28 cellular contexts compared by ENCODE assay signal in genomic region chr1:11746795-11747487, GRCh38. TPM values are rescaled to one million over a fixed set of nuclear protein-coding genes. Genes with fewer than 3 reads are reported as not detected.
DNase-seq lines count a peak whose midpoint lies in the region; ATAC-seq and TF ChIP-seq lines count a peak whose summit lies in the region.
"Had no signal": no experiment of that assay in that cellular context is flagged by ENCODE, and none has a peak within 500 bp of the region (broad histone marks: within the 10 kb centered on the region; RNA-seq: fewer than 3 reads in every experiment).

No MANE protein-coding gene starts in this region.

- H3K4me3 ChIP-seq in stomach: no peak overlapping the region
- H3K4me3 ChIP-seq: psoas muscle, transverse colon had no signal

- no peak overlapping the region for H3K4me3 Mint-ChIP-seq in central memory CD8-positive, alpha-beta T cell
- H3K4me3 Mint-ChIP-seq in stimulated activated naive B cell treated with anti-CD40 and anti-IgM and Interleukin-4, amounts not matched to agents 10 μg/mL and 1 μg/mL and 100 μg/mL, for 72 hours: no peak overlapping the region
- H3K4me3 Mint-ChIP-seq: activated CD4-positive, alpha-beta memory T cell treated with anti-CD3 and anti-CD28 coated beads, Interleukin-2, amount 10 ng/mL, durations not matched to agents 7 days and 5 days; activated naive CD8-positive, alpha-beta T cell treated with anti-CD3 and anti-CD28 coated beads, Interleukin-2, amount 50 U/mL, for 24 hours; neural crest cell; stimulated activated naive CD8-positive, alpha-beta T cell treated with anti-CD3 and anti-CD28 coated beads, Interleukin-15, amount 100 ng/mL, for 72 hours had no signal

- H3K9me3 ChIP-seq in stomach: no peaks in the 10 kb centered on the region
- H3K9me3 ChIP-seq: psoas muscle, transverse colon had no signal

- no peaks in the 10 kb centered on the region for H3K27me3 Mint-ChIP-seq in central memory CD8-positive, alpha-beta T cell
- H3K27me3 Mint-ChIP-seq in stimulated activated naive B cell treated with anti-CD40 and anti-IgM and Interleukin-4, amounts not matched to agents 10 μg/mL and 1 μg/mL and 100 μg/mL, for 72 hours: no peaks in the 10 kb centered on the region
- H3K27me3 Mint-ChIP-seq: activated CD4-positive, alpha-beta memory T cell treated with anti-CD3 and anti-CD28 coated beads, Interleukin-2, amount 10 ng/mL, durations not matched to agents 7 days and 5 days; activated naive CD8-positive, alpha-beta T cell treated with anti-CD3 and anti-CD28 coated beads, Interleukin-2, amount 50 U/mL, for 24 hours; CD8-positive, alpha-beta memory T cell; stimulated activated naive CD8-positive, alpha-beta T cell treated with anti-CD3 and anti-CD28 coated beads, Interleukin-15, amount 100 ng/mL, for 72 hours had no signal

- intact Hi-C loops in stomach (cut with DNase I; ENCODE audit: low total_unique reads): no loop called here

- H3K4me1 Mint-ChIP-seq in central memory CD8-positive, alpha-beta T cell: peaks cover 44% of the 10 kb centered on the region
- peaks cover 6 to 12% of the 10 kb centered on the region in 2 donors for H3K4me1 Mint-ChIP-seq in stimulated activated naive B cell treated with anti-CD40 and anti-IgM and Interleukin-4, amounts not matched to agents 10 μg/mL and 1 μg/mL and 100 μg/mL, for 72 hours

- TF ChIP-seq EP300 in stomach (IDR thresholded peaks at IDR 0.05): no peak

- peaks cover 16 to 49% (median 25%) of the 10 kb centered on the region in 4 donors for H3K4me1 ChIP-seq in stomach
- H3K4me1 ChIP-seq: psoas muscle had no signal

- peaks cover 23 to 76% (median 61%) of the 10 kb centered on the region in 4 donors for H3K36me3 ChIP-seq in stomach

- H3K36me3 Mint-ChIP-seq in central memory CD8-positive, alpha-beta T cell (ENCODE audit: insufficient read depth): peaks cover 11% of the 10 kb centered on the region
- H3K36me3 Mint-ChIP-seq in stimulated activated naive B cell treated with anti-CD40 and anti-IgM and Interleukin-4, amounts not matched to agents 10 μg/mL and 1 μg/mL and 100 μg/mL, for 72 hours: peaks cover 2 to 32% of the 10 kb centered on the region in 2 donors

- H3K27ac ChIP-seq in stomach: peak overlapping the region; percentile 4 to 65 (median 33)
- H3K27ac ChIP-seq: epithelial cell of prostate, psoas muscle, transverse colon had no signal

- H3K27me3 ChIP-seq in stomach: no peaks in the 10 kb centered on the region
- H3K27me3 ChIP-seq: transverse colon had no signal

- DNase-seq in activated effector memory CD4-positive, alpha-beta T cell treated with anti-CD3 and anti-CD28 coated beads, Interleukin-2, amount 50 U/mL, for 16 hours: peak; percentile 48
- no peak for DNase-seq in activated effector memory CD4-positive, alpha-beta T cell treated with Interleukin-2 at 50 U/mL for 16 hours
- DNase-seq in central memory CD8-positive, alpha-beta T cell (ENCODE audit: low spot score in 2 of 2): no peak
- DNase-seq in islet precursor cell: peak; percentile 51
- DNase-seq in stomach: peak; percentile 51
- no peak for DNase-seq in stimulated activated naive B cell treated with anti-CD40 and anti-IgM and Interleukin-4, amounts not matched to agents 10 μg/mL and 1 μg/mL and 100 μg/mL, for 72 hours
- DNase-seq in GOT3 (lab: John Stamatoyannopoulos, UW): no peak
- DNase-seq: activated CD4-positive, alpha-beta memory T cell treated with anti-CD3 and anti-CD28 coated beads, Interleukin-2, amount 10 ng/mL, durations not matched to agents 7 days and 5 days; activated gamma-delta T cell; activated naive CD8-positive, alpha-beta T cell treated with anti-CD3 and anti-CD28 coated beads, Interleukin-2, amount 50 U/mL, for 24 hours; CD8-positive, alpha-beta memory T cell; effector CD4-positive, alpha-beta T cell; KG1; kidney; MM.1S; NCI-H2081; NCI-H2227 treated with DMSO at 0.1 percent for 48 hours; NCI-H774; psoas muscle; stimulated activated naive CD8-positive, alpha-beta T cell treated with anti-CD3 and anti-CD28 coated beads, Interleukin-15, amount 100 ng/mL, for 72 hours; transverse colon had no signal

- WGBS in stomach, 5 donors: 33 to 69% (median 58%) methylated on average over 17 to 20 of the region's 20 CpGs

- H3K9me3 Mint-ChIP-seq in central memory CD8-positive, alpha-beta T cell: no peaks in the 10 kb centered on the region
- H3K9me3 Mint-ChIP-seq in stimulated activated naive B cell treated with anti-CD40 and anti-IgM and Interleukin-4, amounts not matched to agents 10 μg/mL and 1 μg/mL and 100 μg/mL, for 72 hours: no peaks in the 10 kb centered on the region
- H3K9me3 Mint-ChIP-seq: activated CD4-positive, alpha-beta memory T cell treated with anti-CD3 and anti-CD28 coated beads, Interleukin-2, amount 10 ng/mL, durations not matched to agents 7 days and 5 days; activated naive CD8-positive, alpha-beta T cell treated with anti-CD3 and anti-CD28 coated beads, Interleukin-2, amount 50 U/mL, for 24 hours; CD8-positive, alpha-beta memory T cell; neural crest cell; stimulated activated naive CD8-positive, alpha-beta T cell treated with anti-CD3 and anti-CD28 coated beads, Interleukin-15, amount 100 ng/mL, for 72 hours had no signal

- no peak for ATAC-seq in central memory CD8-positive, alpha-beta T cell (replicated peaks; ENCODE audit: extremely low read depth, poor library complexity, severe bottlenecking)
- no peak for ATAC-seq in stimulated activated naive B cell treated with anti-CD40 and anti-IgM and Interleukin-4, amounts not matched to agents 10 μg/mL and 1 μg/mL and 100 μg/mL, for 72 hours (replicated peaks)
- no peak for ATAC-seq in GM21529 (IDR thresholded peaks at IDR 0.05; ENCODE audit: unreplicated experiment)
- ATAC-seq: activated CD4-positive, CD25-positive, alpha-beta regulatory T cell treated with anti-CD3 and anti-CD28 coated beads, Interleukin-2, amount 50 U/mL, for 24 hours; activated naive CD8-positive, alpha-beta T cell treated with anti-CD3 and anti-CD28 coated beads, Interleukin-2, amount 50 U/mL, for 24 hours; stimulated activated naive CD8-positive, alpha-beta T cell treated with anti-CD3 and anti-CD28 coated beads, Interleukin-15, amount 100 ng/mL, for 72 hours had no signal

- H3K27ac Mint-ChIP-seq in central memory CD8-positive, alpha-beta T cell (ENCODE audit: low read depth): peak overlapping the region; percentile 50
- H3K27ac Mint-ChIP-seq in stimulated activated naive B cell treated with anti-CD40 and anti-IgM and Interleukin-4, amounts not matched to agents 10 μg/mL and 1 μg/mL and 100 μg/mL, for 72 hours: no peak overlapping the region
- H3K27ac Mint-ChIP-seq: activated CD4-positive, alpha-beta memory T cell treated with anti-CD3 and anti-CD28 coated beads, Interleukin-2, amount 10 ng/mL, durations not matched to agents 7 days and 5 days; activated naive CD8-positive, alpha-beta T cell treated with anti-CD3 and anti-CD28 coated beads, Interleukin-2, amount 50 U/mL, for 24 hours; stimulated activated naive CD8-positive, alpha-beta T cell treated with anti-CD3 and anti-CD28 coated beads, Interleukin-15, amount 100 ng/mL, for 72 hours had no signal

- no peak for TF ChIP-seq POLR2A in stomach (IDR thresholded peaks at IDR 0.05)

- TF ChIP-seq CTCF in stomach (IDR thresholded peaks at IDR 0.05): no peak

RNA-seq across cellular contexts. Expression of gene AGTRAP, which starts 11.0 kb away (rescaled TPM):
- total RNA-seq in stomach: 10 to 100 TPM in 4 of 5 donors, 1 to 10 TPM in 1; 4.1 to 76.3 (median 21.6) TPM
- polyA plus RNA-seq in stomach: 10 to 100 TPM; 27.8 to 60.3 (median 32.6) TPM

RNA-seq across cellular contexts. Expression of gene C1orf167, which starts 15.1 kb away (rescaled TPM):
- 1 to 10 TPM in 1 of 5 donors, not detected in 4; 1.6 TPM for total RNA-seq in stomach
- 1 to 10 TPM in 2 of 3 donors, not detected in 1; 2.0 to 4.7 TPM for polyA plus RNA-seq in stomach
- total RNA-seq: A172; CD8-positive, alpha-beta memory T cell; HT1080; neural crest cell; T-helper 1 cell treated with Interleukin-12 subunit alpha and Interleukin-12 subunit beta and Interleukin-4 antibody, amounts not matched to agents 30 ng/mL and 1 ng/mL, for 36 hours had no signal

RNA-seq across cellular contexts. Expression of gene DRAXIN, which starts 55.4 kb away (rescaled TPM):
- total RNA-seq in stomach: under 1 TPM in 1 of 5 donors, not detected in 4; 0.18 TPM
- polyA plus RNA-seq in stomach: under 1 TPM in 2 of 3 donors, not detected in 1; 0.03 to 0.06 TPM

RNA-seq across cellular contexts. Expression of gene MTHFR, which starts 58.8 kb away (rescaled TPM):
- total RNA-seq in stomach: 100 to 1,000 TPM in 2 of 5 donors, 10 to 100 TPM in 3; 42.0 to 171 (median 75.6) TPM
- polyA plus RNA-seq in stomach: 1 to 10 TPM; 5.3 to 8.9 (median 5.5) TPM

RNA-seq across cellular contexts. Expression of gene CLCN6, which starts 59.0 kb away (rescaled TPM):
- 10 to 100 TPM in 4 of 5 donors, 1 to 10 TPM in 1; 4.9 to 49.6 (median 14.6) TPM for total RNA-seq in stomach
- polyA plus RNA-seq in stomach: 1 to 10 TPM; 4.1 to 6.2 (median 4.1) TPM

Comparison
In these comparisons a context has a peak if more than half of its experiments do, and no peak if none do; other contexts are left out.
1. DNase-seq: peak in activated effector memory CD4-positive, alpha-beta T cell treated with anti-CD3 and anti-CD28 coated beads, Interleukin-2, amount 50 U/mL, for 16 hours (single experiment), islet precursor cell (single experiment) and stomach (single experiment); none in activated effector memory CD4-positive, alpha-beta T cell treated with Interleukin-2 at 50 U/mL for 16 hours (single experiment), central memory CD8-positive, alpha-beta T cell (0 of 2), stimulated activated naive B cell treated with anti-CD40 and anti-IgM and Interleukin-4, amounts not matched to agents 10 μg/mL and 1 μg/mL and 100 μg/mL, for 72 hours (single experiment) and GOT3 (single experiment).